In genomic region chr16:21250072-21250923, GRCh38 we compare ENCODE assay signal across 34 cellular contexts. TPM values are rescaled to one million over a fixed set of nuclear protein-coding genes. Genes with fewer than 3 reads are reported as not detected.
"Had no signal": no experiment of that assay in that cellular context is flagged by ENCODE, and none has a peak within 500 bp of the region (broad histone marks: within the 10 kb centered on the region; RNA-seq: fewer than 3 reads in every experiment).

No MANE protein-coding gene starts in this region.

- H3K9me3 Mint-ChIP-seq: activated B cell treated with CpG ODN at 0.5 μM for 24 hours; activated CD4-positive, alpha-beta memory T cell treated with anti-CD3 and anti-CD28 coated beads for 36 hours; activated CD4-positive, alpha-beta T cell treated with anti-CD3 and anti-CD28 coated beads, Interleukin-2, amount 10 ng/mL, durations not matched to agents 24 days and 14 days; activated naive CD4-positive, alpha-beta T cell treated with anti-CD3 and anti-CD28 coated beads, Interleukin-2, amount 50 U/mL, for 72 hours; activated naive CD8-positive, alpha-beta T cell treated with anti-CD3 and anti-CD28 coated beads, Interleukin-2, amount 50 U/mL, for 24 hours; activated T-cell treated with anti-CD3 and anti-CD28 coated beads, Interleukin-2, amount 50 U/mL, for 4 hours; central memory CD8-positive, alpha-beta T cell; T-cell had no signal

- H3K27ac Mint-ChIP-seq: activated B cell treated with CpG ODN at 0.5 μM for 24 hours; activated CD4-positive, alpha-beta memory T cell treated with anti-CD3 and anti-CD28 coated beads for 36 hours; activated CD4-positive, alpha-beta T cell treated with anti-CD3 and anti-CD28 coated beads, Interleukin-2, amount 10 ng/mL, durations not matched to agents 24 days and 14 days; activated naive CD4-positive, alpha-beta T cell treated with anti-CD3 and anti-CD28 coated beads, Interleukin-2, amount 50 U/mL, for 72 hours; activated naive CD8-positive, alpha-beta T cell treated with anti-CD3 and anti-CD28 coated beads, Interleukin-2, amount 50 U/mL, for 24 hours; T-cell had no signal

- ATAC-seq: activated naive CD4-positive, alpha-beta T cell treated with anti-CD3 and anti-CD28 coated beads, Interleukin-2, amount 50 U/mL, for 72 hours; activated naive CD8-positive, alpha-beta T cell treated with anti-CD3 and anti-CD28 coated beads, Interleukin-2, amount 50 U/mL, for 24 hours; activated T-cell treated with anti-CD3 and anti-CD28 coated beads, Interleukin-2, amount 50 U/mL, for 4 hours; body of pancreas; Panc1; Right ventricle myocardium inferior; T-cell had no signal

- H3K4me3 Mint-ChIP-seq: activated B cell treated with CpG ODN at 0.5 μM for 24 hours; activated CD4-positive, alpha-beta memory T cell treated with anti-CD3 and anti-CD28 coated beads for 36 hours; activated CD4-positive, alpha-beta T cell treated with anti-CD3 and anti-CD28 coated beads, Interleukin-2, amount 10 ng/mL, durations not matched to agents 24 days and 14 days; activated naive CD8-positive, alpha-beta T cell treated with anti-CD3 and anti-CD28 coated beads, Interleukin-2, amount 50 U/mL, for 24 hours; activated T-cell treated with anti-CD3 and anti-CD28 coated beads, Interleukin-2, amount 50 U/mL, for 4 hours; central memory CD8-positive, alpha-beta T cell; T-cell had no signal

- H3K4me1 ChIP-seq: ascending aorta, body of pancreas had no signal

- H3K4me1 Mint-ChIP-seq: activated CD4-positive, alpha-beta T cell treated with anti-CD3 and anti-CD28 coated beads, Interleukin-2, amount 10 ng/mL, durations not matched to agents 24 days and 14 days; central memory CD8-positive, alpha-beta T cell; T-cell had no signal

- H3K36me3 ChIP-seq: ascending aorta had no signal

- DNase-seq: activated B cell treated with CpG ODN at 0.5 μM for 24 hours; activated CD4-positive, alpha-beta memory T cell treated with anti-CD3 and anti-CD28 coated beads for 36 hours; activated CD4-positive, alpha-beta T cell treated with anti-CD3 and anti-CD28 coated beads for 1 hour; activated CD4-positive, alpha-beta T cell treated with anti-CD3 and anti-CD28 coated beads, Interleukin-2, amount 10 ng/mL, durations not matched to agents 24 days and 14 days; activated CD8-positive, alpha-beta memory T cell treated with anti-CD3 and anti-CD28 coated beads for 24 hours; activated effector memory CD4-positive, alpha-beta T cell treated with anti-CD3 and anti-CD28 coated beads, Interleukin-2, amount 50 U/mL, for 16 hours; activated naive CD4-positive, alpha-beta T cell treated with Interleukin-2 at 50 U/mL for 16 hours; activated naive CD8-positive, alpha-beta T cell treated with anti-CD3 and anti-CD28 coated beads, Interleukin-2, amount 50 U/mL, for 24 hours; activated T-cell treated with anti-CD3 and anti-CD28 coated beads, Interleukin-2, amount 50 U/mL, for 4 hours; amniotic stem cell; body of pancreas; KG1; MV-4-11; NCI-H1105; NCI-H1436; NCI-H1694 treated with DMSO at 0.1 percent for 48 hours; NCI-H2081 treated with DMSO at 0.1 percent for 48 hours; NCI-H2171; NCI-H2227 treated with DMSO at 0.1 percent for 48 hours; NCI-H526; NCI-H82; OCI-M1; RPMI8226; T-cell; T-helper 2 cell; T1000 had no signal

- H3K27me3 ChIP-seq: ascending aorta, body of pancreas had no signal

- H3K27ac ChIP-seq: ascending aorta, body of pancreas, SK-N-MC had no signal

- H3K36me3 Mint-ChIP-seq: activated CD4-positive, alpha-beta memory T cell treated with anti-CD3 and anti-CD28 coated beads for 36 hours; activated naive CD4-positive, alpha-beta T cell treated with anti-CD3 and anti-CD28 coated beads, Interleukin-2, amount 50 U/mL, for 72 hours; T-cell had no signal

- H3K4me3 ChIP-seq: ascending aorta, body of pancreas, SK-N-MC had no signal

- H3K9me3 ChIP-seq: ascending aorta, body of pancreas had no signal

RNA-seq across cellular contexts. Expression of gene ANKS4B, which starts 16.8 kb away (rescaled TPM):
- total RNA-seq: activated B cell treated with CpG ODN at 0.5 μM for 24 hours; activated CD4-positive, alpha-beta memory T cell treated with anti-CD3 and anti-CD28 coated beads for 36 hours; activated CD4-positive, alpha-beta T cell treated with anti-CD3 and anti-CD28 coated beads, Interleukin-2, amount 10 ng/mL, durations not matched to agents 24 days and 14 days; activated naive CD4-positive, alpha-beta T cell treated with anti-CD3 and anti-CD28 coated beads, Interleukin-2, amount 50 U/mL, for 72 hours; activated T-cell treated with anti-CD3 and anti-CD28 coated beads, Interleukin-2, amount 50 U/mL, for 4 hours; ascending aorta; MCF 10A; NCI-H460; Right ventricle myocardium inferior had no signal

RNA-seq across cellular contexts. Expression of gene CRYM, which starts 27.8 kb away (rescaled TPM):
- total RNA-seq: activated CD4-positive, alpha-beta memory T cell treated with anti-CD3 and anti-CD28 coated beads for 36 hours; activated CD4-positive, alpha-beta T cell treated with anti-CD3 and anti-CD28 coated beads, Interleukin-2, amount 10 ng/mL, durations not matched to agents 24 days and 14 days; activated naive CD4-positive, alpha-beta T cell treated with anti-CD3 and anti-CD28 coated beads, Interleukin-2, amount 50 U/mL, for 72 hours; activated T-cell treated with anti-CD3 and anti-CD28 coated beads, Interleukin-2, amount 50 U/mL, for 4 hours; ascending aorta; NCI-H460 had no signal

RNA-seq across cellular contexts. Expression of gene ZP2, which starts 38.9 kb away (rescaled TPM):
- total RNA-seq: activated B cell treated with CpG ODN at 0.5 μM for 24 hours; activated CD4-positive, alpha-beta memory T cell treated with anti-CD3 and anti-CD28 coated beads for 36 hours; activated CD4-positive, alpha-beta T cell treated with anti-CD3 and anti-CD28 coated beads, Interleukin-2, amount 10 ng/mL, durations not matched to agents 24 days and 14 days; activated naive CD4-positive, alpha-beta T cell treated with anti-CD3 and anti-CD28 coated beads, Interleukin-2, amount 50 U/mL, for 72 hours; activated T-cell treated with anti-CD3 and anti-CD28 coated beads, Interleukin-2, amount 50 U/mL, for 4 hours; ascending aorta; body of pancreas; MCF 10A; NCI-H460; Right ventricle myocardium inferior; T-cell had no signal
